27 cellular contexts compared by ENCODE assay signal in the genomic region with DNA sequence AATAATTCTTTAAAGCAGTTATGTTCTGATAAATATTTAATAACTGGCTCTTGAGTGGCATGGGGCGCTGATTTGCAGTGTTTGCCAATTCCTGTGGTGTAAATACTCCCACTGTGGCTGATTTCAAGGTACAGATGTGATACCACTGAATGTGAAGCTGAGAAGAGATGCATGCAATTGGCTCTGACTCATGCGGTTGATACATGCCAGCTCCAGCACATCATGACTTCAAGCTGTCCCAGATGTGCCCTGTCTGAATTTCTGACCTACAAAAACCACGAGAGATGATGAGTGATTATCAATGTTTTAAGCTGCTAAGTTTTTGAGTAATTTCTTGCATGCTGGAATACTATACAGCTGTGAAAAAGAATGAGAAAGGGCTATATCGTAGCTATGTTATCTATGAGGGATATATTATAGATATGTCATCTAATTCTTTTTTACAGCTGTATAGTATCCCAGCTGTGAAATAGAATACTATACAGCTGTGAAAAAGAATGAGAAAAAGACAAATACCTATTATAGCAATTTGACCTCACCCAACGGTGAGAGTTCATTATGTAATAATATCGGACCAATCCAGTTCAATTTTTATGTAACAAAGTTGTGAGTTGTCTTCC. TPM values are rescaled to one million over a fixed set of nuclear protein-coding genes. Genes with fewer than 3 reads are reported as not detected.
DNase-seq lines count a peak whose midpoint lies in the region; ATAC-seq, FAIRE-seq and TF ChIP-seq lines count a peak whose summit lies in the region.
"Had no signal": no experiment of that assay in that cellular context is flagged by ENCODE, and none has a peak within 500 bp of the region (broad histone marks: within the 10 kb centered on the region; RNA-seq: fewer than 3 reads in every experiment).

No MANE protein-coding gene starts in this region.

- peaks cover 10% of the 10 kb centered on the region for H3F3A ChIP-seq in GM23248 (ENCODE audit: insufficient read depth)

- no peak overlapping the region for H3K4me2 ChIP-seq in GM23248 (ENCODE audit: unreplicated experiment)

- H3K9ac ChIP-seq in GM23248: no peak overlapping the region

- 57 to 64% methylated on average over 6 of the region's 6 CpGs for WGBS in GM23248 (ENCODE audit: low coverage in 1 of 2, low lambda C conversion rate in 2 of 2, missing lambda C conversion rate in 2 of 2), 2 experiments

- in situ Hi-C loops in GM23248 (cut with MboI): loop anchor here (10.0 kb wide), 1 partner anchor 83 kb away; no protein-coding TSS in a partner anchor

- H3K36me3 ChIP-seq in GM23248 (ENCODE audit: low read depth): no peaks in the 10 kb centered on the region
- no peaks in the 10 kb centered on the region for H3K36me3 ChIP-seq in MG63
- H3K36me3 ChIP-seq in bronchial epithelial cell (ENCODE audit: control insufficient read depth, insufficient read depth, low read length): no peaks in the 10 kb centered on the region

- FAIRE-seq in bronchial epithelial cell (lab: Jason Lieb, UNC): no peak
- FAIRE-seq: GM12892 had no signal

- no peak for TF ChIP-seq CTCF in bronchial epithelial cell (IDR thresholded peaks at IDR 0.05; ENCODE audit: insufficient read depth, low read length, severe bottlenecking)

- H3K9me3 ChIP-seq in GM23248 (ENCODE audit: low read depth) (peaks cover 3% of the 10 kb centered on the region), MG63 (no peaks in the 10 kb centered on the region)

- H2AFZ ChIP-seq in GM23248: no peak overlapping the region

- H3K79me2 ChIP-seq in GM23248 (ENCODE audit: insufficient read depth): no peaks in the 10 kb centered on the region

- no peaks in the 10 kb centered on the region for H4K20me1 ChIP-seq in GM23248 (ENCODE audit: insufficient read depth)

- H3K27me3 ChIP-seq in GM23248 (replicated peaks; ENCODE audit: insufficient read depth) (no peaks in the 10 kb centered on the region), MG63 (no peaks in the 10 kb centered on the region), bronchial epithelial cell (ENCODE audit: control insufficient read depth, insufficient read depth, low read length) (no peaks in the 10 kb centered on the region)

- no peaks in the 10 kb centered on the region for H3K4me1 ChIP-seq in GM23248 (ENCODE audit: insufficient read depth)

- H3K9me2 ChIP-seq in GM23248 (ENCODE audit: insufficient read depth): no peaks in the 10 kb centered on the region

- no peak overlapping the region for H3K27ac ChIP-seq in GM23248
- H3K27ac ChIP-seq: HL-60 had no signal

- DNase-seq in GM23248 (peak; percentile 57), MG63 (peak; percentile 27), bronchial epithelial cell (ENCODE audit: low read depth) (peak; percentile 7), iris pigment epithelial cell (ENCODE audit: low read depth) (peak; percentile 22), putamen (ENCODE audit: low spot score) (no peak), COLO829 (ENCODE audit: low spot score) (no peak), dedifferentiated amniotic fluid mesenchymal stem cell (ENCODE audit: extremely low spot score) (no peak)
- DNase-seq: CD4-positive, CD25-positive, alpha-beta regulatory T cell; COR-L47; DND-41; GOT3; NCI-H1417; NCI-H1694 treated with DMSO at 0.1 percent for 48 hours; NCI-H2081 treated with DMSO at 0.1 percent for 48 hours; NCI-H2171 treated with DMSO at 0.1 percent for 48 hours; NCI-H526; OCI-M1; RPMI8226; SHP77 had no signal

- no peak overlapping the region for H3K4me3 ChIP-seq in GM23248
- no peak overlapping the region for H3K4me3 ChIP-seq in MG63
- H3K4me3 ChIP-seq in bronchial epithelial cell (ENCODE audit: low read depth, low read length): no peak overlapping the region

- no peak for ATAC-seq in HG03196 (IDR thresholded peaks at IDR 0.05; ENCODE audit: unreplicated experiment)

RNA-seq across cellular contexts. Expression of gene ACSBG2, which starts 7.6 kb away (rescaled TPM):
- total RNA-seq in GM23248 (2014; rRNA removed; shearing (Covaris generic)): not detected in 2 replicates
- polyA plus RNA-seq in GM23248 (2016; fragmentation: Nextera tagmentation; extraction: Ambion mirVana): not detected in 2 replicates
- not detected in 2 replicates for total RNA-seq in MG63 (2014; rRNA removed; shearing (Covaris generic); ENCODE audit: low replicate concordance)
- total RNA-seq in bronchial epithelial cell: not detected in 2 replicates
- total RNA-seq: A673; CD4-positive, CD25-positive, alpha-beta regulatory T cell; G401; HT-29; M059J had no signal
- polyA plus RNA-seq: BJ; CD4-positive, CD25-positive, alpha-beta regulatory T cell had no signal

RNA-seq across cellular contexts. Expression of gene RFX2, which starts 17.5 kb away (rescaled TPM):
- 10.2 and 13.1 TPM in 2 replicates for total RNA-seq in GM23248 (2014; rRNA removed; shearing (Covaris generic))
- polyA plus RNA-seq in GM23248 (2016; fragmentation: Nextera tagmentation; extraction: Ambion mirVana): 11.3 and 11.7 TPM in 2 replicates
- total RNA-seq in MG63 (2014; rRNA removed; shearing (Covaris generic); ENCODE audit: low replicate concordance): 3.8 and 11.8 TPM in 2 replicates
- 2.4 and 5.6 TPM in 2 replicates for total RNA-seq in bronchial epithelial cell

Comparison
In these comparisons a context has a peak if more than half of its experiments do, and no peak if none do; other contexts are left out.
1. DNase-seq: peak in GM23248 (single experiment), MG63 (single experiment), bronchial epithelial cell (single experiment) and iris pigment epithelial cell (single experiment); none in putamen (single experiment), COLO829 (single experiment) and dedifferentiated amniotic fluid mesenchymal stem cell (single experiment).